ENCODE assay signal across 8 cellular contexts in genomic region chr9:112332272-112332671, GRCh38. TPM values are rescaled to one million over a fixed set of nuclear protein-coding genes. Genes with fewer than 3 reads are reported as not detected.
DNase-seq lines count a peak whose midpoint lies in the region; ATAC-seq, FAIRE-seq and TF ChIP-seq lines count a peak whose summit lies in the region.

No MANE protein-coding gene starts in this region.

- TF ChIP-seq CTCF in thoracic aorta (IDR thresholded peaks at IDR 0.05) = no peak
- TF ChIP-seq CTCF in omental fat pad (IDR thresholded peaks at IDR 0.05) = no peak

- no peaks in the 10 kb centered on the region for H3K27me3 Mint-ChIP-seq in activated CD4-positive, alpha-beta T cell treated with anti-CD3 and anti-CD28 coated beads, Interleukin-2, amount 10 ng/mL, durations not matched to agents 7 days and 5 days
- no peaks in the 10 kb centered on the region for H3K27me3 Mint-ChIP-seq in activated CD8-positive, alpha-beta T cell treated with anti-CD3 and anti-CD28 coated beads, Interleukin-2, amount 10 ng/mL, durations not matched to agents 7 days and 5 days (ENCODE audit: low read depth)

- intact Hi-C loops in posterior cingulate gyrus (cut with DNase I) = loop anchor here (2.0 to 10.0 kb wide), 3 partner anchors 47 to 435 kb away; partner anchors contain the start of gene UGCG

- peaks cover 16 to 20% of the 10 kb centered on the region in 2 donors for H3K4me1 ChIP-seq in thoracic aorta (ENCODE audit: control insufficient read depth in 1 of 2, low read depth in 2 of 2)

- no peak for DNase-seq in activated CD4-positive, alpha-beta T cell treated with anti-CD3 and anti-CD28 coated beads, Interleukin-2, amount 10 ng/mL, durations not matched to agents 7 days and 5 days
- no peak for DNase-seq in activated CD4-positive, alpha-beta T cell treated with anti-CD3 and anti-CD28 coated beads for 4 hours
- no peak for DNase-seq in activated CD8-positive, alpha-beta T cell treated with anti-CD3 and anti-CD28 coated beads, Interleukin-2, amount 10 ng/mL, durations not matched to agents 7 days and 5 days
- DNase-seq in thoracic aorta (ENCODE audit: low spot score) (no peak), omental fat pad (ENCODE audit: low spot score) (no peak), posterior cingulate gyrus (no peak)

- peak overlapping the region; percentile 95 for H3K4me3 Mint-ChIP-seq in activated CD4-positive, alpha-beta T cell treated with anti-CD3 and anti-CD28 coated beads, Interleukin-2, amount 10 ng/mL, durations not matched to agents 7 days and 5 days
- peak overlapping the region; percentile 93 for H3K4me3 Mint-ChIP-seq in activated CD8-positive, alpha-beta T cell treated with anti-CD3 and anti-CD28 coated beads, Interleukin-2, amount 10 ng/mL, durations not matched to agents 7 days and 5 days

- H3K9me3 Mint-ChIP-seq in activated CD4-positive, alpha-beta T cell treated with anti-CD3 and anti-CD28 coated beads, Interleukin-2, amount 10 ng/mL, durations not matched to agents 7 days and 5 days = no peaks in the 10 kb centered on the region
- H3K9me3 Mint-ChIP-seq in activated CD8-positive, alpha-beta T cell treated with anti-CD3 and anti-CD28 coated beads, Interleukin-2, amount 10 ng/mL, durations not matched to agents 7 days and 5 days (ENCODE audit: insufficient read depth) = no peaks in the 10 kb centered on the region

- POLR2A ChIA-PET in activated CD4-positive, alpha-beta T cell treated with anti-CD3 and anti-CD28 coated beads, Interleukin-2, amount 10 ng/mL, durations not matched to agents 7 days and 5 days (lab: Charles Lee) = no interaction called here
- POLR2A ChIA-PET in activated CD8-positive, alpha-beta T cell treated with anti-CD3 and anti-CD28 coated beads, Interleukin-2, amount 10 ng/mL, durations not matched to agents 7 days and 5 days (lab: Charles Lee) = interaction anchor here (0.5 to 3.9 kb wide), 6 partner anchors 16 to 238 kb away, joined by 5 to 33 read pairs (median 16); partner anchors contain the start of genes HSDL2 and SUSD1

- peaks cover 46% of the 10 kb centered on the region for H3K4me1 Mint-ChIP-seq in activated CD4-positive, alpha-beta T cell treated with anti-CD3 and anti-CD28 coated beads, Interleukin-2, amount 10 ng/mL, durations not matched to agents 7 days and 5 days
- peaks cover 48% of the 10 kb centered on the region for H3K4me1 Mint-ChIP-seq in activated CD8-positive, alpha-beta T cell treated with anti-CD3 and anti-CD28 coated beads, Interleukin-2, amount 10 ng/mL, durations not matched to agents 7 days and 5 days (ENCODE audit: low read depth)

- no peaks in the 10 kb centered on the region for H3K9me3 ChIP-seq in thoracic aorta

- no peaks in the 10 kb centered on the region for H3K27me3 ChIP-seq in thoracic aorta (replicated peaks; ENCODE audit: insufficient read depth)

- ATAC-seq in activated CD8-positive, alpha-beta T cell treated with anti-CD3 and anti-CD28 coated beads, Interleukin-2, amount 10 ng/mL, durations not matched to agents 7 days and 5 days = no peak
- no peak for ATAC-seq in thoracic aorta (ENCODE audit: insufficient number of reproducible peaks, low FRiP score, low read depth)
- no peak for ATAC-seq in omental fat pad (ENCODE audit: low FRiP score)
- ATAC-seq in GM21360 (IDR thresholded peaks at IDR 0.05; ENCODE audit: unreplicated experiment) = no peak

- H3K36me3 ChIP-seq in thoracic aorta = no peaks in the 10 kb centered on the region

- peak overlapping the region; percentile 94 to 98 for H3K27ac ChIP-seq in thoracic aorta

- CTCF ChIA-PET in activated CD4-positive, alpha-beta T cell treated with anti-CD3 and anti-CD28 coated beads, Interleukin-2, amount 10 ng/mL, durations not matched to agents 7 days and 5 days (lab: Charles Lee) = interaction anchor here (0.5 to 1.4 kb wide), 4 partner anchors 13 to 219 kb away, joined by 3 to 5 read pairs (median 3); no protein-coding TSS in a partner anchor
- CTCF ChIA-PET in activated CD8-positive, alpha-beta T cell treated with anti-CD3 and anti-CD28 coated beads, Interleukin-2, amount 10 ng/mL, durations not matched to agents 7 days and 5 days (lab: Charles Lee) = interaction anchor here (0.9 to 2.5 kb wide), 13 partner anchors 9 to 244 kb away, joined by 3 to 9 read pairs (median 4); partner anchors contain the start of gene HSDL2

- H3K4me3 ChIP-seq in thoracic aorta = peak overlapping the region; percentile 86

- H3K36me3 Mint-ChIP-seq in activated CD4-positive, alpha-beta T cell treated with anti-CD3 and anti-CD28 coated beads, Interleukin-2, amount 10 ng/mL, durations not matched to agents 7 days and 5 days (ENCODE audit: low read depth) = peaks cover 17% of the 10 kb centered on the region
- H3K36me3 Mint-ChIP-seq in activated CD8-positive, alpha-beta T cell treated with anti-CD3 and anti-CD28 coated beads, Interleukin-2, amount 10 ng/mL, durations not matched to agents 7 days and 5 days (ENCODE audit: low read depth) = peaks cover 24% of the 10 kb centered on the region

- FAIRE-seq in islet of Langerhans (lab: Jason Lieb, UNC) = peak; percentile 76

- peak overlapping the region; percentile 98 for H3K27ac Mint-ChIP-seq in activated CD4-positive, alpha-beta T cell treated with anti-CD3 and anti-CD28 coated beads, Interleukin-2, amount 10 ng/mL, durations not matched to agents 7 days and 5 days
- peak overlapping the region; percentile 91 for H3K27ac Mint-ChIP-seq in activated CD8-positive, alpha-beta T cell treated with anti-CD3 and anti-CD28 coated beads, Interleukin-2, amount 10 ng/mL, durations not matched to agents 7 days and 5 days

RNA-seq across cellular contexts. Expression of gene PTBP3, which starts 1.1 kb away (rescaled TPM):
- total RNA-seq in activated CD4-positive, alpha-beta T cell treated with anti-CD3 and anti-CD28 coated beads, Interleukin-2, amount 10 ng/mL, durations not matched to agents 7 days and 5 days = 100 to 1,000 TPM; 147 to 231 TPM
- 100 to 1,000 TPM; 156 to 176 TPM for total RNA-seq in activated CD8-positive, alpha-beta T cell treated with anti-CD3 and anti-CD28 coated beads, Interleukin-2, amount 10 ng/mL, durations not matched to agents 7 days and 5 days
- total RNA-seq in thoracic aorta (10 to 100 TPM; 26.5 to 55.6 TPM), omental fat pad (10 to 100 TPM; 24.5 to 50.3 (median 39.7) TPM)

RNA-seq across cellular contexts. Expression of gene HSDL2, which starts 47.6 kb away (rescaled TPM):
- total RNA-seq in activated CD4-positive, alpha-beta T cell treated with anti-CD3 and anti-CD28 coated beads, Interleukin-2, amount 10 ng/mL, durations not matched to agents 7 days and 5 days = 10 to 100 TPM; 18.4 to 24.1 TPM
- total RNA-seq in activated CD8-positive, alpha-beta T cell treated with anti-CD3 and anti-CD28 coated beads, Interleukin-2, amount 10 ng/mL, durations not matched to agents 7 days and 5 days = 10 to 100 TPM; 28.9 to 29.8 TPM
- total RNA-seq in thoracic aorta = 10 to 100 TPM; 31.7 to 36.3 TPM
- 100 to 1,000 TPM in 1 of 4 donors, 10 to 100 TPM in 3; 54.0 to 106 (median 59.9) TPM for total RNA-seq in omental fat pad
